In genomic region chr7:13742719-13743640, GRCh38 we compare ENCODE assay signal across 8 cellular contexts.
DNase-seq lines count a peak whose midpoint lies in the region; ATAC-seq, FAIRE-seq and TF ChIP-seq lines count a peak whose summit lies in the region.

No MANE protein-coding gene starts in this region.

- H3K79me2 ChIP-seq in OCI-LY3 (ENCODE audit: low read length) (no peaks in the 10 kb centered on the region), endothelial cell of umbilical vein (ENCODE audit: control insufficient read depth, insufficient read depth, low read length) (no peaks in the 10 kb centered on the region)

- CTCF ChIA-PET in endothelial cell of umbilical vein (lab: Charles Lee), result interaction anchor here (0.7 to 1.5 kb wide), 12 partner anchors 8 to 949 kb away, joined by 3 to 7 read pairs (median 4); partner anchors contain the start of gene ETV1

- POLR2A ChIA-PET in endothelial cell of umbilical vein (lab: Charles Lee), result no interaction called here

- peak; percentile 47; the same call in 1 of the 2 replicates for TF ChIP-seq CTCF in OCI-LY3 (IDR thresholded peaks at IDR 0.05; ENCODE audit: low read depth, low read length)
- peak in 1 of 2 donors; percentile 10 for TF ChIP-seq CTCF in endothelial cell of umbilical vein (IDR thresholded peaks at IDR 0.05; ENCODE audit: extremely low read depth in 1 of 2, insufficient read depth in 1 of 2, low read depth in 1 of 2, low read length in 2 of 2)

- H4K20me1 ChIP-seq in OCI-LY3 (ENCODE audit: insufficient read depth, low read length), result no peaks in the 10 kb centered on the region
- H4K20me1 ChIP-seq in endothelial cell of umbilical vein (replicated peaks; ENCODE audit: control insufficient read depth, extremely low read depth, insufficient read depth, low read length), result no peaks in the 10 kb centered on the region

- H3K27ac ChIP-seq in OCI-LY3 (ENCODE audit: low read length) (no peak overlapping the region), endothelial cell of umbilical vein (ENCODE audit: insufficient read depth, low read depth, low read length) (no peak overlapping the region)

- no TSS peak for BruUV-seq in endothelial cell of umbilical vein (replicated peaks; lab: Mats Ljungman, UMichigan)

- H3K27me3 ChIP-seq in OCI-LY3 (ENCODE audit: low read depth, low read length), result no peaks in the 10 kb centered on the region
- H3K27me3 ChIP-seq in endothelial cell of umbilical vein (ENCODE audit: control insufficient read depth in 2 of 2, insufficient read depth in 2 of 2, low read length in 2 of 2), result no peaks in the 10 kb centered on the region

- no peaks in the 10 kb centered on the region for H3K9me3 ChIP-seq in OCI-LY3 (ENCODE audit: insufficient read depth, low read length)
- no peaks in the 10 kb centered on the region for H3K9me3 ChIP-seq in endothelial cell of umbilical vein (replicated peaks; ENCODE audit: control insufficient read depth, insufficient read depth, low read length)

- intact Hi-C loops in endothelial cell of umbilical vein (cut with micrococcal nuclease), result loop anchor here (1.0 kb wide), 1 partner anchor 463 kb away; no protein-coding TSS in a partner anchor

- no peak for TF ChIP-seq POLR2A in endothelial cell of umbilical vein (IDR thresholded peaks at IDR 0.05; ENCODE audit: low read depth, low read length)

- dilution Hi-C loops in endothelial cell of umbilical vein (cut with MboI; ENCODE audit: extremely low pct_ligation_motif_present, low sequenced_read_pairs), result no loop called here

- no peak overlapping the region for H2AFZ ChIP-seq in OCI-LY3 (ENCODE audit: low read depth, low read length)
- H2AFZ ChIP-seq in endothelial cell of umbilical vein (ENCODE audit: low read depth, low read length), result no peak overlapping the region

- no peaks in the 10 kb centered on the region for H3K9me1 ChIP-seq in endothelial cell of umbilical vein (replicated peaks; ENCODE audit: control insufficient read depth, extremely low read depth, insufficient read depth, low read length)

- no peak for FAIRE-seq in endothelial cell of umbilical vein (lab: Jason Lieb, UNC)

- no peak overlapping the region for H3K4me2 ChIP-seq in OCI-LY3 (ENCODE audit: low read length)
- H3K4me2 ChIP-seq in endothelial cell of umbilical vein (ENCODE audit: insufficient read depth, low read length), result no peak overlapping the region

- H3K36me3 ChIP-seq in OCI-LY3 (replicated peaks; ENCODE audit: low read depth, low read length) (no peaks in the 10 kb centered on the region), endothelial cell of umbilical vein (ENCODE audit: control insufficient read depth in 2 of 2, extremely low read depth in 1 of 2, insufficient read depth in 2 of 2, low read length in 2 of 2) (no peaks in the 10 kb centered on the region)

- DNase-seq in A172 (ENCODE audit: low spot score) (peak; percentile 67), HCEC 1CT (peak; percentile 64), endothelial cell of umbilical vein (ENCODE audit: low read depth, low spot score) (peak; percentile 34), mucosa of gallbladder (ENCODE audit: low spot score) (peak; percentile 37), GOT3 (lab: John Stamatoyannopoulos, UW) (no peak)

- H3K9ac ChIP-seq in OCI-LY3 (ENCODE audit: low read length) (no peak overlapping the region), endothelial cell of umbilical vein (replicated peaks; ENCODE audit: extremely low read depth, insufficient read depth, low read length) (no peak overlapping the region)

- no peak overlapping the region for H3K4me3 ChIP-seq in OCI-LY3 (ENCODE audit: low read length)
- no peak overlapping the region for H3K4me3 ChIP-seq in endothelial cell of umbilical vein (replicated peaks in 1 of 3; ENCODE audit: insufficient read depth in 1 of 3, low read depth in 1 of 3, low read length in 3 of 3)

- H3K4me1 ChIP-seq in OCI-LY3 (ENCODE audit: low read length) (no peaks in the 10 kb centered on the region), endothelial cell of umbilical vein (ENCODE audit: control insufficient read depth, extremely low read depth, insufficient read depth, low read length) (no peaks in the 10 kb centered on the region)

- ATAC-seq in GM18909 (IDR thresholded peaks at IDR 0.05; ENCODE audit: poor library complexity, unreplicated experiment) (no peak), GM18517 (IDR thresholded peaks at IDR 0.05; ENCODE audit: unreplicated experiment) (no peak)

TF ChIP-seq in endothelial cell of umbilical vein, 7 proteins besides CTCF, POLR2A, EP300 and RAD21:
- TF ChIP-seq POLR2AphosphoS5 (IDR thresholded peaks at IDR 0.05; ENCODE audit: insufficient read depth, low read depth, low read length), result no peak
- TF ChIP-seq MAX (IDR thresholded peaks at IDR 0.05; ENCODE audit: insufficient read depth, insufficient read length), result no peak
- no peak for TF ChIP-seq MYC (IDR thresholded peaks at IDR 0.05; ENCODE audit: low read depth, low read length)
- TF ChIP-seq JUN (IDR thresholded peaks at IDR 0.05; ENCODE audit: borderline replicate concordance, insufficient read depth, insufficient read length, low read depth), result no peak
- no peak for TF ChIP-seq EZH2 (IDR thresholded peaks at IDR 0.05; ENCODE audit: borderline replicate concordance, low read depth, low read length, severe bottlenecking)
- no peak for TF ChIP-seq FOS (IDR thresholded peaks at IDR 0.05; ENCODE audit: borderline replicate concordance, insufficient read depth, low read length)
- TF ChIP-seq GATA2 (IDR thresholded peaks at IDR 0.05; ENCODE audit: insufficient read depth, insufficient read length, low read depth, low read length), result no peak
